1 cellular context compared by ENCODE assay signal in genomic region chr14:23094666-23095195, GRCh38.
TF ChIP-seq lines count a peak whose summit lies in the region.

ACIN1 (minus strand) TSS chr14:23095136; CDS start chr14:23095112, 24 bp downstream.

TF ChIP-seq in HepG2, 621 proteins besides CTCF, POLR2A, EP300 and RAD21 (continued from another document and continues in another):
- peak; percentile 82 for TF ChIP-seq TFE3 (CRISPR knock-in tag; IDR thresholded peaks at IDR 0.05)
- peak; percentile 95 for TF ChIP-seq AKAP8 (CRISPR knock-in tag; IDR thresholded peaks at IDR 0.05)
- TF ChIP-seq SATB2 (CRISPR knock-in tag; IDR thresholded peaks at IDR 0.05) = 0 out of 2 replicates have a peak, but pooled peaks have one; percentile 89
- TF ChIP-seq ZNF7 (CRISPR knock-in tag; IDR thresholded peaks at IDR 0.05) = 0 out of 2 replicates have a peak, but pooled peaks have one; percentile 4
- TF ChIP-seq ZNF710 (CRISPR knock-in tag; IDR thresholded peaks at IDR 0.05; ENCODE audit: borderline replicate concordance) = peak; percentile 86
- TF ChIP-seq SNAPC2 (CRISPR knock-in tag; IDR thresholded peaks at IDR 0.05) = peak; percentile 92
- no peak for TF ChIP-seq MAFG (CRISPR knock-in tag; IDR thresholded peaks at IDR 0.05)
- peak; percentile 33; the same call in 1 of the 2 replicates for TF ChIP-seq RERE (CRISPR knock-in tag; IDR thresholded peaks at IDR 0.05; ENCODE audit: low read depth)
- peak; percentile 95; the same call in 1 of the 2 replicates for TF ChIP-seq SNAI1 (CRISPR knock-in tag; IDR thresholded peaks at IDR 0.05; ENCODE audit: borderline replicate concordance)
- TF ChIP-seq ZC3H13 (CRISPR knock-in tag; IDR thresholded peaks at IDR 0.05) = no peak
- TF ChIP-seq ZNF570 (CRISPR knock-in tag; IDR thresholded peaks at IDR 0.05; ENCODE audit: borderline replicate concordance) = peak; percentile 97
- no peak; the same call in 1 of the 2 replicates for TF ChIP-seq ZFP82 (CRISPR knock-in tag; IDR thresholded peaks at IDR 0.05; ENCODE audit: borderline replicate concordance)
- no peak for TF ChIP-seq NFE2 (CRISPR knock-in tag; IDR thresholded peaks at IDR 0.05)
- TF ChIP-seq ZSCAN31 (CRISPR knock-in tag; IDR thresholded peaks at IDR 0.05; ENCODE audit: low read depth) = peak; percentile 97
- no peak for TF ChIP-seq GLMP (CRISPR knock-in tag; IDR thresholded peaks at IDR 0.05; ENCODE audit: borderline replicate concordance)
- peak; percentile 100 for TF ChIP-seq RBFOX2 (IDR thresholded peaks at IDR 0.05; ENCODE audit: low read depth, low read length)
- TF ChIP-seq BCLAF1 (IDR thresholded peaks at IDR 0.05) = no peak
- peak; percentile 88 for TF ChIP-seq E2F1 (CRISPR knock-in tag; IDR thresholded peaks at IDR 0.05)
- no peak for TF ChIP-seq NCOR1 (IDR thresholded peaks at IDR 0.05; ENCODE audit: borderline replicate concordance, low read length)
- no peak for TF ChIP-seq ZBTB40 (IDR thresholded peaks at IDR 0.05)
- peak; percentile 96 for TF ChIP-seq ZBTB40 (CRISPR knock-in tag; IDR thresholded peaks at IDR 0.05)
- TF ChIP-seq SOX5 (CRISPR knock-in tag; IDR thresholded peaks at IDR 0.05; ENCODE audit: borderline replicate concordance) = peak; percentile 27
- peak; percentile 62; the same call in 1 of the 2 replicates for TF ChIP-seq ZNF816 (CRISPR knock-in tag; IDR thresholded peaks at IDR 0.05; ENCODE audit: borderline replicate concordance)
- TF ChIP-seq KLF11 (CRISPR knock-in tag; IDR thresholded peaks at IDR 0.05) = peak; percentile 82; the same call in 1 of the 2 replicates
- TF ChIP-seq KAT8 (CRISPR knock-in tag; IDR thresholded peaks at IDR 0.05) = peak; percentile 86
- TF ChIP-seq ZFP36L1 (CRISPR knock-in tag; IDR thresholded peaks at IDR 0.05) = peak; percentile 89; the same call in 1 of the 2 replicates
- TF ChIP-seq HNRNPLL (IDR thresholded peaks at IDR 0.05; ENCODE audit: low read depth, low read length, poor library complexity, severe bottlenecking) = peak; percentile 88
- TF ChIP-seq ZBTB8A (CRISPR knock-in tag; IDR thresholded peaks at IDR 0.05; ENCODE audit: borderline replicate concordance, low read depth) = peak; percentile 98
- TF ChIP-seq SIN3A (IDR thresholded peaks at IDR 0.05; ENCODE audit: borderline replicate concordance, low read depth, low read length) = peak; percentile 29; the same call in 1 of the 2 replicates
- TF ChIP-seq SKI (IDR thresholded peaks at IDR 0.05; ENCODE audit: partially characterized antibody) = peak; percentile 69
- TF ChIP-seq NR2C2 (CRISPR knock-in tag; IDR thresholded peaks at IDR 0.05; ENCODE audit: borderline replicate concordance) = peak; percentile 77
- TF ChIP-seq TAF15 (IDR thresholded peaks at IDR 0.05; ENCODE audit: low read depth, low read length, poor library complexity, severe bottlenecking) = peak; percentile 96
